In the genomic region with DNA sequence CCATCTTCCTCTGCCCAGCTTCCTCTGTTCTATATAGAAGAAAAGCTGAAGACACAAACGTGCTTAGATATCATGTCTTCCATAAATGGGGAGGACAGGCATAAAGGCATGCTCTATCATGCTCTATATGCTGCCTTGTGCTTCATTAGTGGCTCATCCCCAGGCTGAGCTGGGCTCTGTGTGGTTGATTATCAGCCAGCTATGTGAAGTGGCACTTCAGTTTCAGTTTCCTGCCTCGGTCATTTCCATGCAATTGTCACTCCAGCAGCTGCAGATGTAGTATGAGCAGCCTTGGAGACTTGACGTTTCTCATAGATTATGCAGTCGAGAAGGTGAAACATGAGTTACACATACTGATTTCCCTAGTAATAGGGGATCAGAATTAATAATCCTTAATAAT, we compare ENCODE assay signal across 17 cellular contexts.
A peak's percentile ranks its signal among the peaks of the same experiment; 100 is the strongest.
DNase-seq lines count a peak whose midpoint lies in the region; ATAC-seq, FAIRE-seq and TF ChIP-seq lines count a peak whose summit lies in the region.
"Had no signal": no experiment of that assay in that cellular context is flagged by ENCODE, and none has a peak within 500 bp of the region (broad histone marks: within the 10 kb centered on the region; RNA-seq: fewer than 3 reads in every experiment).

No MANE protein-coding gene starts in this region.

- no peaks in the 10 kb centered on the region for H3K27me3 Mint-ChIP-seq in stimulated activated naive B cell treated with anti-CD40 and anti-IgM and Interleukin-4, amounts not matched to agents 10 μg/mL and 1 μg/mL and 100 μg/mL, for 72 hours

- ATAC-seq in GM19463 (IDR thresholded peaks at IDR 0.05; ENCODE audit: unreplicated experiment): peak; percentile 90
- peak; percentile 82 for ATAC-seq in HG03175 (IDR thresholded peaks at IDR 0.05; ENCODE audit: unreplicated experiment)
- ATAC-seq in stimulated activated naive B cell treated with anti-CD40 and anti-IgM and Interleukin-4, amounts not matched to agents 10 μg/mL and 1 μg/mL and 100 μg/mL, for 72 hours (replicated peaks): no peak
- ATAC-seq: activated CD4-positive, CD25-positive, alpha-beta regulatory T cell treated with anti-CD3 and anti-CD28 coated beads, Interleukin-2, amount 50 U/mL, for 24 hours; activated T-cell treated with anti-CD3 and anti-CD28 coated beads, Interleukin-2, amount 50 U/mL, for 4 hours; mucosa of descending colon; psoas muscle; stimulated activated naive CD8-positive, alpha-beta T cell treated with anti-CD3 and anti-CD28 coated beads, Interleukin-15, amount 100 ng/mL, for 72 hours had no signal

- FAIRE-seq in GM12892 (lab: Jason Lieb, UNC): peak; percentile 66

- intact Hi-C loops in lower leg skin (cut with DNase I; ENCODE audit: low total_unique reads): no loop called here

- H3K4me3 Mint-ChIP-seq in stimulated activated naive B cell treated with anti-CD40 and anti-IgM and Interleukin-4, amounts not matched to agents 10 μg/mL and 1 μg/mL and 100 μg/mL, for 72 hours: no peak overlapping the region
- H3K4me3 Mint-ChIP-seq: activated T-cell treated with anti-CD3 and anti-CD28 coated beads, Interleukin-2, amount 50 U/mL, for 4 hours; H9; stimulated activated naive CD8-positive, alpha-beta T cell treated with anti-CD3 and anti-CD28 coated beads, Interleukin-15, amount 100 ng/mL, for 72 hours had no signal

- TF ChIP-seq CTCF in lower leg skin (IDR thresholded peaks at IDR 0.05): no peak

- H3K4me1 Mint-ChIP-seq in stimulated activated naive B cell treated with anti-CD40 and anti-IgM and Interleukin-4, amounts not matched to agents 10 μg/mL and 1 μg/mL and 100 μg/mL, for 72 hours: no peaks in the 10 kb centered on the region
- H3K4me1 Mint-ChIP-seq: H9; stimulated activated naive CD8-positive, alpha-beta T cell treated with anti-CD3 and anti-CD28 coated beads, Interleukin-15, amount 100 ng/mL, for 72 hours had no signal

- DNase-seq in GM12892 (ENCODE audit: insufficient read length) (no peak), NCI-H510A treated with DMSO at 0.1 percent for 48 hours (lab: John Stamatoyannopoulos, UW) (peak; percentile 83), lower leg skin (ENCODE audit: low spot score in 2 of 2) (no peak), amniotic stem cell (lab: John Stamatoyannopoulos, UW) (no peak), pons (ENCODE audit: low spot score) (no peak)
- no peak for DNase-seq in stimulated activated naive B cell treated with anti-CD40 and anti-IgM and Interleukin-4, amounts not matched to agents 10 μg/mL and 1 μg/mL and 100 μg/mL, for 72 hours
- DNase-seq: activated T-cell treated with anti-CD3 and anti-CD28 coated beads, Interleukin-2, amount 50 U/mL, for 4 hours; DND-41; H9; mucosa of descending colon; NCI-H69; psoas muscle; stimulated activated CD4-positive, alpha-beta T cell treated with anti-CD3 and anti-CD28 coated beads, Interleukin-4, amount 100 ng/mL, for 4 hours; stimulated activated naive CD8-positive, alpha-beta T cell treated with anti-CD3 and anti-CD28 coated beads, Interleukin-15, amount 100 ng/mL, for 72 hours had no signal

- no peak for TF ChIP-seq POLR2A in GM12892 (IDR thresholded peaks at IDR 0.05; ENCODE audit: low read depth, low read length)
- no peak for TF ChIP-seq POLR2A in lower leg skin (IDR thresholded peaks at IDR 0.05)

- no peaks in the 10 kb centered on the region for H3K9me3 Mint-ChIP-seq in stimulated activated naive B cell treated with anti-CD40 and anti-IgM and Interleukin-4, amounts not matched to agents 10 μg/mL and 1 μg/mL and 100 μg/mL, for 72 hours
- H3K9me3 Mint-ChIP-seq: activated T-cell treated with anti-CD3 and anti-CD28 coated beads, Interleukin-2, amount 50 U/mL, for 4 hours had no signal

- no peaks in the 10 kb centered on the region for H3K36me3 Mint-ChIP-seq in stimulated activated naive B cell treated with anti-CD40 and anti-IgM and Interleukin-4, amounts not matched to agents 10 μg/mL and 1 μg/mL and 100 μg/mL, for 72 hours

- 62 to 65% methylated on average over 4 of the region's 4 CpGs for WGBS in lower leg skin, 2 donors

- H3K27ac Mint-ChIP-seq in stimulated activated naive B cell treated with anti-CD40 and anti-IgM and Interleukin-4, amounts not matched to agents 10 μg/mL and 1 μg/mL and 100 μg/mL, for 72 hours: no peak overlapping the region
- H3K27ac Mint-ChIP-seq: H9; stimulated activated naive CD8-positive, alpha-beta T cell treated with anti-CD3 and anti-CD28 coated beads, Interleukin-15, amount 100 ng/mL, for 72 hours had no signal

- no peak overlapping the region for H3K4me3 ChIP-seq in lower leg skin (ENCODE audit: low read depth, poor library complexity, severe bottlenecking)
- H3K4me3 ChIP-seq: mucosa of descending colon, psoas muscle had no signal

Comparison
In these comparisons a context has a peak if more than half of its experiments do, and no peak if none do; other contexts are left out.
1. ATAC-seq: peak in GM19463 (single experiment) and HG03175 (single experiment); none in stimulated activated naive B cell treated with anti-CD40 and anti-IgM and Interleukin-4, amounts not matched to agents 10 μg/mL and 1 μg/mL and 100 μg/mL, for 72 hours (0 of 2).